8 cellular contexts compared by ENCODE assay signal in the genomic region with DNA sequence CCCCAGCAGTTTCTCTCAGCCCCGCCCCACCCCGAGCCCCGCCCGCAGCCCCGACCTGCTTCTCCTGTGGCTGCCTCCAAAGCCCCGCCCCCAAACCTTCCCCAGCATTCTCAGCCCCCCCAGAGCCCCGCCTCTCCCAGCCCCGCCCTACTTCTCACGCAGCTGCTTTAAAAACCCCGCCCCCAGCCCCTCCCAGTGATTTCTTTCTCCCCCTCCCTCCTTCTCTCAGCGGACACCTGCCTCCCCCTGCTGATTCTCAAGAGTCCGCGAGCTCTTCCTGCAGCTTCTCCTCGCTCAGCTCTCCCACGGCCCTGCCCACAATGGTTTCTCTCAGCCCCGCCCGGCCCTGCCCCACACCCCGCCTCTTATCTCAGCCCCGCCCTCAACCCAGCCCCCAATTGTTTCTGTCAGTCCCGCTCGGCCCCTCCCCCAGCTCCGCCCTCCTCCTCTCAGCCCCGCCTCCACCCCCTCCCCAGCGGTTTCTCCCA. TPM values are rescaled to one million over a fixed set of nuclear protein-coding genes. Genes with fewer than 3 reads are reported as not detected.
DNase-seq lines count a peak whose midpoint lies in the region; ATAC-seq and TF ChIP-seq lines count a peak whose summit lies in the region.

No MANE protein-coding gene starts in this region.

- H3K4me3 ChIP-seq in GM12875 (ENCODE audit: low read depth, low read length) (peak overlapping the region; percentile 92), kidney epithelial cell (ENCODE audit: low read depth, low read length) (peak overlapping the region; percentile 54)

- no peaks in the 10 kb centered on the region for H3K36me3 ChIP-seq in kidney epithelial cell (ENCODE audit: control insufficient read depth, insufficient read depth, low read length)

- TF ChIP-seq CTCF in GM12875 (IDR thresholded peaks at IDR 0.05; ENCODE audit: borderline replicate concordance, insufficient read depth, low read depth, low read length) (no peak), kidney epithelial cell (IDR thresholded peaks at IDR 0.05; ENCODE audit: insufficient read depth, low read length, poor library complexity, severe bottlenecking) (no peak)

- ATAC-seq in HG02973 (IDR thresholded peaks at IDR 0.05; ENCODE audit: unreplicated experiment), result peak; percentile 25
- peak; percentile 43 to 44 for ATAC-seq in activated CD4-positive, CD25-positive, alpha-beta regulatory T cell treated with anti-CD3 and anti-CD28 coated beads, Interleukin-2, amount 50 U/mL, for 24 hours
- ATAC-seq in GM18870 (IDR thresholded peaks at IDR 0.05; ENCODE audit: unreplicated experiment), result no peak

- no peaks in the 10 kb centered on the region for H3K27me3 ChIP-seq in kidney epithelial cell (ENCODE audit: control insufficient read depth, insufficient read depth, low read length)

- peak; percentile 89 for DNase-seq in NCI-H2196 (lab: John Stamatoyannopoulos, UW; ENCODE audit: unreplicated experiment)
- DNase-seq in central memory CD4-positive, alpha-beta T cell, result peak; percentile 84
- DNase-seq in kidney epithelial cell (ENCODE audit: low read depth), result peak; percentile 28
- DNase-seq in stimulated activated CD4-positive, alpha-beta T cell treated with anti-CD3 and anti-CD28 coated beads, Interleukin-12 subunit alpha, Interleukin-12 subunit beta, amount 100 ng/mL, for 48 hours (ENCODE audit: low read depth in 2 of 3, low spot score in 1 of 3), result peak; percentile 78 to 85 (median 80)

RNA-seq across cellular contexts. Expression of a gene that starts 0.6 kb away (rescaled TPM):
- 7.9 and 11.2 TPM in 2 replicates for total RNA-seq in kidney epithelial cell

RNA-seq across cellular contexts. Expression of a gene that starts 9.5 kb away (rescaled TPM):
- not detected in 2 replicates for total RNA-seq in kidney epithelial cell

RNA-seq across cellular contexts. Expression of a gene that starts 35.1 kb away (rescaled TPM):
- total RNA-seq in kidney epithelial cell, result 50.1 and 62.0 TPM in 2 replicates

RNA-seq across cellular contexts. Expression of a gene that starts 47.1 kb away (rescaled TPM):
- 0.17 TPM in 1 of 2 replicates, not detected in the other for total RNA-seq in kidney epithelial cell

RNA-seq across cellular contexts. Expression of a gene that starts 54.9 kb away (rescaled TPM):
- 0.17 TPM in 1 of 2 replicates, not detected in the other for total RNA-seq in kidney epithelial cell

Comparison
In these comparisons a context has a peak if more than half of its experiments do, and no peak if none do; other contexts are left out.
1. DNase-seq: peak in every context shown above with its lines; median percentile 89 in NCI-H2196; 84 in central memory CD4-positive, alpha-beta T cell; 80 in stimulated activated CD4-positive, alpha-beta T cell treated with anti-CD3 and anti-CD28 coated beads, Interleukin-12 subunit alpha, Interleukin-12 subunit beta, amount 100 ng/mL, for 48 hours; 28 in kidney epithelial cell.